In genomic region chr11:73263640-73264039, GRCh38 we compare ENCODE assay signal across 21 cellular contexts. TPM values are rescaled to one million over a fixed set of nuclear protein-coding genes. Genes with fewer than 3 reads are reported as not detected.
"Had no signal": no experiment of that assay in that cellular context is flagged by ENCODE, and none has a peak within 500 bp of the region (broad histone marks: within the 10 kb centered on the region; RNA-seq: fewer than 3 reads in every experiment).

No MANE protein-coding gene starts in this region.

- ATAC-seq: activated CD4-positive, alpha-beta T cell treated with anti-CD3 and anti-CD28 coated beads for 36 hours had no signal

- DNase-seq: activated B cell treated with CpG ODN at 0.5 μM for 24 hours; activated CD4-positive, alpha-beta memory T cell treated with anti-CD3 and anti-CD28 coated beads, Interleukin-2, amount 10 ng/mL, durations not matched to agents 7 days and 5 days; activated CD4-positive, alpha-beta T cell treated with anti-CD3 and anti-CD28 coated beads for 36 hours; activated CD4-positive, alpha-beta T cell treated with anti-CD3 and anti-CD28 coated beads, Interleukin-2, amount 50 U/mL, for 1 hour; activated gamma-delta T cell; activated naive CD4-positive, alpha-beta T cell treated with anti-CD3 and anti-CD28 coated beads for 36 hours; activated T-cell treated with anti-CD3 and anti-CD28 coated beads, Interleukin-2, amount 50 U/mL, for 4 hours; brain microvascular endothelial cell; cerebellar nuclear complex; Kasumi-1; KBM-7; NCI-H1048; NCI-H187 treated with DMSO at 0.1 percent for 48 hours; NCI-H2081 treated with DMSO at 0.1 percent for 48 hours; NCI-H446; NCI-H524; SHP77 treated with DMSO at 0.1 percent for 48 hours had no signal

- H3K4me3 Mint-ChIP-seq: activated B cell treated with CpG ODN at 0.5 μM for 24 hours; activated CD4-positive, alpha-beta memory T cell treated with anti-CD3 and anti-CD28 coated beads, Interleukin-2, amount 10 ng/mL, durations not matched to agents 7 days and 5 days; activated CD4-positive, alpha-beta T cell treated with anti-CD3 and anti-CD28 coated beads for 36 hours; activated naive CD4-positive, alpha-beta T cell treated with anti-CD3 and anti-CD28 coated beads for 36 hours; activated naive CD8-positive, alpha-beta T cell; activated T-cell treated with anti-CD3 and anti-CD28 coated beads, Interleukin-2, amount 50 U/mL, for 4 hours; T-helper 1 cell treated with Interleukin-12 subunit alpha and Interleukin-12 subunit beta and Interleukin-4 antibody, amounts not matched to agents 30 μg/mL and 1 μg/mL, for 36 hours had no signal

- H3K4me1 Mint-ChIP-seq: activated CD4-positive, alpha-beta memory T cell treated with anti-CD3 and anti-CD28 coated beads, Interleukin-2, amount 10 ng/mL, durations not matched to agents 7 days and 5 days; activated CD4-positive, alpha-beta T cell treated with anti-CD3 and anti-CD28 coated beads for 36 hours had no signal

- H3K36me3 ChIP-seq: brain microvascular endothelial cell had no signal

- H3K36me3 Mint-ChIP-seq: activated naive CD8-positive, alpha-beta T cell had no signal

- H3K27ac ChIP-seq: brain microvascular endothelial cell had no signal

- H3K27ac Mint-ChIP-seq: activated B cell treated with CpG ODN at 0.5 μM for 24 hours; activated CD4-positive, alpha-beta memory T cell treated with anti-CD3 and anti-CD28 coated beads, Interleukin-2, amount 10 ng/mL, durations not matched to agents 7 days and 5 days; activated CD4-positive, alpha-beta T cell treated with anti-CD3 and anti-CD28 coated beads for 36 hours; activated naive CD4-positive, alpha-beta T cell treated with anti-CD3 and anti-CD28 coated beads for 36 hours; activated naive CD8-positive, alpha-beta T cell; T-helper 1 cell treated with Interleukin-12 subunit alpha and Interleukin-12 subunit beta and Interleukin-4 antibody, amounts not matched to agents 30 μg/mL and 1 μg/mL, for 36 hours had no signal

- FAIRE-seq: RCC 7860 had no signal

- H3K9me3 Mint-ChIP-seq: activated B cell treated with CpG ODN at 0.5 μM for 24 hours; activated CD4-positive, alpha-beta memory T cell treated with anti-CD3 and anti-CD28 coated beads, Interleukin-2, amount 10 ng/mL, durations not matched to agents 7 days and 5 days; activated naive CD4-positive, alpha-beta T cell treated with anti-CD3 and anti-CD28 coated beads for 36 hours; activated T-cell treated with anti-CD3 and anti-CD28 coated beads, Interleukin-2, amount 50 U/mL, for 4 hours; T-helper 1 cell treated with Interleukin-12 subunit alpha and Interleukin-12 subunit beta and Interleukin-4 antibody, amounts not matched to agents 30 μg/mL and 1 μg/mL, for 36 hours had no signal

RNA-seq across cellular contexts. Expression of gene P2RY6, which starts 8.5 kb away (rescaled TPM):
- total RNA-seq: activated CD4-positive, alpha-beta memory T cell treated with anti-CD3 and anti-CD28 coated beads, Interleukin-2, amount 10 ng/mL, durations not matched to agents 7 days and 5 days; activated CD4-positive, alpha-beta T cell treated with anti-CD3 and anti-CD28 coated beads for 36 hours; activated naive CD4-positive, alpha-beta T cell treated with anti-CD3 and anti-CD28 coated beads for 36 hours; activated T-cell treated with anti-CD3 and anti-CD28 coated beads, Interleukin-2, amount 50 U/mL, for 4 hours; SK-MEL-5 had no signal

RNA-seq across cellular contexts. Expression of gene P2RY2, which starts 45.6 kb away (rescaled TPM):
- total RNA-seq: activated CD4-positive, alpha-beta memory T cell treated with anti-CD3 and anti-CD28 coated beads, Interleukin-2, amount 10 ng/mL, durations not matched to agents 7 days and 5 days; activated CD4-positive, alpha-beta T cell treated with anti-CD3 and anti-CD28 coated beads for 36 hours; activated naive CD4-positive, alpha-beta T cell treated with anti-CD3 and anti-CD28 coated beads for 36 hours; activated T-cell treated with anti-CD3 and anti-CD28 coated beads, Interleukin-2, amount 50 U/mL, for 4 hours had no signal
